Comparison of ENCODE assay signal across 17 cellular contexts in genomic region chr6:8172510-8172909, GRCh38.
"Had no signal": no experiment of that assay in that cellular context is flagged by ENCODE, and none has a peak within 500 bp of the region (broad histone marks: within the 10 kb centered on the region; RNA-seq: fewer than 3 reads in every experiment).

No MANE protein-coding gene starts in this region.

- H3K4me3 ChIP-seq: ascending aorta, breast epithelium, prostate gland, upper lobe of right lung had no signal

- H3K4me1 ChIP-seq: ascending aorta, breast epithelium, prostate gland, upper lobe of right lung had no signal

- H3K36me3 ChIP-seq: ascending aorta, breast epithelium, prostate gland, upper lobe of right lung had no signal

- DNase-seq: activated CD4-positive, alpha-beta memory T cell treated with anti-CD3 and anti-CD28 coated beads for 36 hours; activated naive CD4-positive, alpha-beta T cell treated with anti-CD3 and anti-CD28 coated beads, Interleukin-2, amount 10 ng/mL, durations not matched to agents 7 days and 5 days; activated T-cell treated with anti-CD3 and anti-CD28 coated beads, Interleukin-2, amount 50 U/mL, for 24 hours; cerebellar nuclear complex; effector CD8-positive, alpha-beta T cell; head of caudate nucleus; immature natural killer cell; nephron progenitor cell; occipital lobe; right cardiac atrium; small intestine; T-helper 9 cell; upper lobe of right lung had no signal

- H3K27me3 ChIP-seq: ascending aorta, breast epithelium, upper lobe of right lung had no signal

- H3K27ac ChIP-seq: ascending aorta, breast epithelium, prostate gland, upper lobe of right lung, VCaP had no signal

- ATAC-seq: right cardiac atrium, upper lobe of right lung had no signal

- H3K9me3 ChIP-seq: ascending aorta, breast epithelium, prostate gland, upper lobe of right lung had no signal
